In the genomic region with DNA sequence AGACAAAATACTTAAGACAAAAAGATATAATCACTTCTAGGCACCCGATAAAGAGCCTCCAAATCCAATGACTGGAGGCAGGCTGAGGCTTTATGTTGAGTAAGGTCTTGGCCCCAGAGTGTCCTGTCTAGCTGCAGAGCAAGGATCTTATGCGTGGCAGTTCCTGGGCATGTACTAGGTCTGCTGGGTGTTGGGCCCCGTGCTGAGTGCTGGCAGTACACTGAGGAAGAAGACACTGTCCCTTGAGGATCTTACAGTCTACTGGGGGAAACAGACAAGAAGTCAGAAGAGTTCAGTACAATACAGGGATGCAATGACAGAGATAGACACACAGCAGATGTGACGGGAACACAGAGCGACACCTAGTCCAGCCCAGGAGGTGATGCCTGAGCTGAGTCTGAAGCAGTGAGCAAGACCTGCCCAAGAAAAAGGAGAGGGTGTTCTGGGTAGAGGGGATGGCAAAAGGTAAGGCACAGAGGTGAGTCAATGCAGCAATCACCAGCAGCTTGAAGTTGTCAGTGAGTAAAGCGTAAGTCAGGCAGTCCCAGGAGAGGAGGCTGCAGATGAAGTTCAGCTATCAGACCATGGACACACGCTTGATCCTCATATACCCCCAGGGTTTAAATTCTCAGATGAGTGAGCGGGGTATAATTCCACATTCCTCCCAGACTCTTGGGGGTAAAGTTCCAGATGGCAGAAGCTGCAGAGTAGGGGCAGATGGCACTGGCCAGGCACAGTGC, we compare ENCODE assay signal across 1 cellular context.
TF ChIP-seq lines count a peak whose summit lies in the region.

No MANE protein-coding gene starts in this region.

TF ChIP-seq in IMR-90, 13 proteins besides CTCF, POLR2A, EP300 and RAD21 (continued from another document):
- TF ChIP-seq, protein P1, sequence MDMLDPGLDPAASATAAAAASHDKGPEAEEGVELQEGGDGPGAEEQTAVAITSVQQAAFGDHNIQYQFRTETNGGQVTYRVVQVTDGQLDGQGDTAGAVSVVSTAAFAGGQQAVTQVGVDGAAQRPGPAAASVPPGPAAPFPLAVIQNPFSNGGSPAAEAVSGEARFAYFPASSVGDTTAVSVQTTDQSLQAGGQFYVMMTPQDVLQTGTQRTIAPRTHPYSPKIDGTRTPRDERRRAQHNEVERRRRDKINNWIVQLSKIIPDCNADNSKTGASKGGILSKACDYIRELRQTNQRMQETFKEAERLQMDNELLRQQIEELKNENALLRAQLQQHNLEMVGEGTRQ (IDR thresholded peaks at IDR 0.05; ENCODE audit: low read depth, low read length) = no peak
- no peak for TF ChIP-seq MAZ (IDR thresholded peaks at IDR 0.05; ENCODE audit: borderline replicate concordance, low read depth, low read length)
- no peak for TF ChIP-seq MXI1 (IDR thresholded peaks at IDR 0.05; ENCODE audit: borderline replicate concordance, low read depth, low read length)
- no peak for TF ChIP-seq CEBPB (IDR thresholded peaks at IDR 0.05; ENCODE audit: low read depth, low read length)
